In genomic region chr2:61476929-61477589, GRCh38 we compare ENCODE assay signal across 7 cellular contexts. TPM values are rescaled to one million over a fixed set of nuclear protein-coding genes. Genes with fewer than 3 reads are reported as not detected.
DNase-seq lines count a peak whose midpoint lies in the region; ATAC-seq and TF ChIP-seq lines count a peak whose summit lies in the region.
"Not testable (repeated sequence)": the region's sequence is repeated elsewhere in the genome, so short reads cannot be mapped to it uniquely, and the experiment has no call there.

No MANE protein-coding gene starts in this region.

- intact Hi-C loops in CD8-positive, alpha-beta T cell (cut with DNase I, micrococcal nuclease): loop anchor here in 1 of 2 experiments (10.0 kb wide), 1 partner anchor 378 kb away; the partner anchor contains the start of gene FAM161A
- intact Hi-C loops in HCT116 (cut with micrococcal nuclease): not testable (repeated sequence)
- intact Hi-C loops in dorsolateral prefrontal cortex (cut with DNase I): loop anchor here in 1 of 2 donors (10.0 kb wide), 6 partner anchors 158 to 408 kb away; partner anchors contain the start of genes CCT4 and FAM161A

- no CpG with 5 or more reads among the region's 12 CpGs for WGBS in trophoblast cell (ENCODE audit: extremely low coverage, insufficient coverage, insufficient read length)

- H3K36me3 Mint-ChIP-seq in CD8-positive, alpha-beta T cell: peaks cover 40% of the 10 kb centered on the region
- H3K36me3 Mint-ChIP-seq in T-helper 17 cell (ENCODE audit: low read depth); activated naive CD4-positive, alpha-beta T cell treated with anti-CD3 and anti-CD28 coated beads, Interleukin-2, amount 50 U/mL, for 24 hours: not testable (repeated sequence)
- H3K36me3 Mint-ChIP-seq in naive thymus-derived CD8-positive, alpha-beta T cell: peaks cover 0 to 58% (median 12%) of the 10 kb centered on the region in 3 donors

- not testable (repeated sequence) for BruUV-seq in HCT116 (replicated peaks; lab: Mats Ljungman, UMichigan)

- H4K20me1 ChIP-seq in HCT116 (ENCODE audit: insufficient read depth): not testable (repeated sequence)

- H3K4me3 ChIP-seq in CD8-positive, alpha-beta T cell (ENCODE audit: low read depth, low read length); HCT116 (replicated peaks in 1 of 2; ENCODE audit: low read depth in 1 of 2, low read length in 2 of 2); dorsolateral prefrontal cortex; trophoblast cell (ENCODE audit: low read depth, low read length): not testable (repeated sequence)

- not testable (repeated sequence) for H3K27me3 Mint-ChIP-seq in CD8-positive, alpha-beta T cell (ENCODE audit: low read depth); T-helper 17 cell; activated naive CD4-positive, alpha-beta T cell treated with anti-CD3 and anti-CD28 coated beads, Interleukin-2, amount 50 U/mL, for 24 hours; naive thymus-derived CD8-positive, alpha-beta T cell

- not testable (repeated sequence) for H3K4ac ChIP-seq in trophoblast cell (ENCODE audit: low read depth, low read length)

- RAD21 ChIA-PET in HCT116 (lab: Charles Lee; ENCODE audit: low non-redundant PET in 1 of 2, low total read pairs in 2 of 2, uncharacterized antibody in 2 of 2, unreplicated experiment in 2 of 2): not testable (repeated sequence)

- H3K23ac ChIP-seq in trophoblast cell (ENCODE audit: low read length): not testable (repeated sequence)

- not testable (repeated sequence) for H3K9me2 ChIP-seq in HCT116 (ENCODE audit: insufficient read depth)

- H3K27ac Mint-ChIP-seq in CD8-positive, alpha-beta T cell: peak overlapping the region; percentile 47
- peak overlapping the region; percentile 29 for H3K27ac Mint-ChIP-seq in T-helper 17 cell
- peak overlapping the region; percentile 8 for H3K27ac Mint-ChIP-seq in activated naive CD4-positive, alpha-beta T cell treated with anti-CD3 and anti-CD28 coated beads, Interleukin-2, amount 50 U/mL, for 24 hours
- H3K27ac Mint-ChIP-seq in naive thymus-derived CD8-positive, alpha-beta T cell: peak overlapping the region in 8 of 10 donors; percentile 9 to 81 (median 67)

- POLR2A ChIA-PET in CD8-positive, alpha-beta T cell (lab: Charles Lee): interaction anchor here (0.6 to 1.1 kb wide), 3 partner anchors 9 to 56 kb away, joined by 3 to 4 read pairs (median 3); no protein-coding TSS in a partner anchor
- POLR2A ChIA-PET in HCT116 (lab: Charles Lee): not testable (repeated sequence)
- POLR2A ChIA-PET in naive thymus-derived CD8-positive, alpha-beta T cell (lab: Charles Lee): interaction anchor here (0.7 to 1.6 kb wide), 3 partner anchors 18 to 61 kb away, joined by 3 to 6 read pairs (median 5); partner anchors contain the start of gene XPO1

- not testable (repeated sequence) for H4K8ac ChIP-seq in trophoblast cell (ENCODE audit: low read depth, low read length)

- peak overlapping the region; percentile 43 for H4K12ac ChIP-seq in trophoblast cell (ENCODE audit: low read depth, low read length)

- CTCF ChIA-PET in CD8-positive, alpha-beta T cell (lab: Charles Lee): interaction anchor here (0.9 kb wide), 1 partner anchor 51 kb away, joined by 3 read pairs; no protein-coding TSS in a partner anchor
- CTCF ChIA-PET in HCT116 (lab: Charles Lee): not testable (repeated sequence)

- not testable (repeated sequence) for H3K27ac ChIP-seq in CD8-positive, alpha-beta T cell (ENCODE audit: low read depth, low read length); HCT116 (ENCODE audit: low read depth, low read length); trophoblast cell (ENCODE audit: low read depth, low read length)
- peak overlapping the region in 30 of 59 donors; percentile 2 to 72 (median 52) for H3K27ac ChIP-seq in dorsolateral prefrontal cortex

- peaks cover 17% of the 10 kb centered on the region for H3K4me1 Mint-ChIP-seq in CD8-positive, alpha-beta T cell (ENCODE audit: low read depth)
- not testable (repeated sequence) for H3K4me1 Mint-ChIP-seq in T-helper 17 cell
- peaks cover 12% of the 10 kb centered on the region for H3K4me1 Mint-ChIP-seq in activated naive CD4-positive, alpha-beta T cell treated with anti-CD3 and anti-CD28 coated beads, Interleukin-2, amount 50 U/mL, for 24 hours
- peaks cover 3 to 12% (median 7%) of the 10 kb centered on the region in 4 donors for H3K4me1 Mint-ChIP-seq in naive thymus-derived CD8-positive, alpha-beta T cell

- not testable (repeated sequence) for H2BK120ac ChIP-seq in trophoblast cell (ENCODE audit: insufficient read depth, low read length, poor library complexity)

- not testable (repeated sequence) for DNase-seq in CD8-positive, alpha-beta T cell; HCT116 (ENCODE audit: low read depth, low spot score); T-helper 17 cell; dorsolateral prefrontal cortex; naive thymus-derived CD8-positive, alpha-beta T cell; trophoblast cell

- TF ChIP-seq CTCF in CD8-positive, alpha-beta T cell (IDR thresholded peaks at IDR 0.05); HCT116 (IDR thresholded peaks at IDR 0.05 in 2 of 3, conservative IDR thresholded peaks at IDR 0.05 in 1 of 3; ENCODE audit: borderline replicate concordance in 1 of 3, insufficient read depth in 1 of 3, low read depth in 2 of 3, low read length in 2 of 3); dorsolateral prefrontal cortex (IDR thresholded peaks at IDR 0.05 in 54 of 56, conservative IDR thresholded peaks at IDR 0.05 in 2 of 56; ENCODE audit: low read depth in 1 of 56, partially characterized antibody in 56 of 56): not testable (repeated sequence)

- not testable (repeated sequence) for H3K9me3 Mint-ChIP-seq in CD8-positive, alpha-beta T cell; activated naive CD4-positive, alpha-beta T cell treated with anti-CD3 and anti-CD28 coated beads, Interleukin-2, amount 50 U/mL, for 24 hours; naive thymus-derived CD8-positive, alpha-beta T cell

- not testable (repeated sequence) for H2BK12ac ChIP-seq in trophoblast cell (ENCODE audit: low read length)

- H3K79me1 ChIP-seq in trophoblast cell (ENCODE audit: low read length): not testable (repeated sequence)

- not testable (repeated sequence) for H3K4me3 Mint-ChIP-seq in CD8-positive, alpha-beta T cell; T-helper 17 cell; activated naive CD4-positive, alpha-beta T cell treated with anti-CD3 and anti-CD28 coated beads, Interleukin-2, amount 50 U/mL, for 24 hours; naive thymus-derived CD8-positive, alpha-beta T cell

- H2AK5ac ChIP-seq in trophoblast cell (ENCODE audit: low read length): not testable (repeated sequence)

- not testable (repeated sequence) for H2AFZ ChIP-seq in HCT116 (ENCODE audit: low read depth, low read length, poor library complexity, severe bottlenecking); trophoblast cell (ENCODE audit: insufficient read depth, low read length, poor library complexity)

- peaks cover 21% of the 10 kb centered on the region for H3K79me2 ChIP-seq in HCT116 (ENCODE audit: insufficient read depth, low read length)
- not testable (repeated sequence) for H3K79me2 ChIP-seq in trophoblast cell (ENCODE audit: control insufficient read depth, insufficient read depth, low read length, poor library complexity)

- H3K36me3 ChIP-seq in CD8-positive, alpha-beta T cell (ENCODE audit: insufficient read depth, low read length): peaks cover 24% of the 10 kb centered on the region
- H3K36me3 ChIP-seq in HCT116 (ENCODE audit: control insufficient read depth in 1 of 2, insufficient read depth in 2 of 2, low read length in 2 of 2) (peaks cover 22 to 38% of the 10 kb centered on the region in 2 experiments), trophoblast cell (ENCODE audit: control insufficient read depth in 1 of 2, insufficient read depth in 2 of 2, low read length in 2 of 2) (peaks cover 31 to 32% of the 10 kb centered on the region in 2 experiments)

- ATAC-seq in CD8-positive, alpha-beta T cell; T-helper 17 cell; naive thymus-derived CD8-positive, alpha-beta T cell: not testable (repeated sequence)
- ATAC-seq in HCT116: peak; percentile 17; the same call in 1 of the 2 replicates

- not testable (repeated sequence) for H3K18ac ChIP-seq in trophoblast cell (ENCODE audit: low read length)

- TF ChIP-seq POLR2A in HCT116 (IDR thresholded peaks at IDR 0.05; ENCODE audit: borderline replicate concordance, extremely low read depth, insufficient read depth, insufficient read length): not testable (repeated sequence)

- not testable (repeated sequence) for H3K27me3 ChIP-seq in CD8-positive, alpha-beta T cell (ENCODE audit: insufficient read depth, low read length); HCT116 (ENCODE audit: insufficient read depth, low read length); dorsolateral prefrontal cortex; trophoblast cell (ENCODE audit: insufficient read depth, low read length)

- not testable (repeated sequence) for H3K14ac ChIP-seq in trophoblast cell (ENCODE audit: low read length)

- TF ChIP-seq RAD21 in HCT116 (IDR thresholded peaks at IDR 0.05; ENCODE audit: low read depth): not testable (repeated sequence)

- H2BK5ac ChIP-seq in trophoblast cell (ENCODE audit: low read depth, low read length, poor library complexity): not testable (repeated sequence)

- H3K4me2 ChIP-seq in HCT116 (ENCODE audit: low read length); trophoblast cell (ENCODE audit: low read length): not testable (repeated sequence)

- not testable (repeated sequence) for H3K9me3 ChIP-seq in CD8-positive, alpha-beta T cell (ENCODE audit: low read length); HCT116 (ENCODE audit: control insufficient read depth in 1 of 2, insufficient read depth in 1 of 2, low read depth in 1 of 2, low read length in 2 of 2); T-helper 17 cell (ENCODE audit: control insufficient read depth, low read length, poor library complexity, severe bottlenecking); trophoblast cell (ENCODE audit: insufficient read depth, low read depth, low read length)

- H3K4me1 ChIP-seq in CD8-positive, alpha-beta T cell (ENCODE audit: insufficient read depth, low read length); HCT116 (ENCODE audit: control insufficient read depth in 1 of 2, insufficient read depth in 2 of 2, low read length in 2 of 2); trophoblast cell (ENCODE audit: control insufficient read depth in 1 of 2, insufficient read depth in 2 of 2, low read length in 2 of 2): not testable (repeated sequence)

- H4K91ac ChIP-seq in trophoblast cell (ENCODE audit: low read depth, low read length): not testable (repeated sequence)

- H3K9ac ChIP-seq in HCT116 (ENCODE audit: low read length); trophoblast cell (ENCODE audit: low read length): not testable (repeated sequence)

RNA-seq across cellular contexts. Expression of gene USP34, which starts 6.2 kb away (rescaled TPM):
- 100 to 1,000 TPM in 1 of 2 experiments, 10 to 100 TPM in 1; 99.6 to 103 TPM for total RNA-seq in CD8-positive, alpha-beta T cell
- 76.3 TPM for total RNA-seq in HCT116 (2021; ENCODE audit: unreplicated experiment)
- polyA plus RNA-seq in HCT116 (2012): 30.0 and 33.0 TPM in 2 replicates
- 100 to 1,000 TPM; 148 to 170 TPM for total RNA-seq in T-helper 17 cell
- 100 to 1,000 TPM; 122 to 224 (median 167) TPM for total RNA-seq in dorsolateral prefrontal cortex
- 100 to 1,000 TPM; 153 to 157 TPM for total RNA-seq in naive thymus-derived CD8-positive, alpha-beta T cell
- 10 to 100 TPM; 14.5 to 19.1 (median 17.6) TPM for polyA plus RNA-seq in naive thymus-derived CD8-positive, alpha-beta T cell
- polyA plus RNA-seq in trophoblast cell (2013): 57.1 and 59.1 TPM in 2 replicates

Comparison
In these comparisons a context has a peak if more than half of its experiments do, and no peak if none do; other contexts are left out.
1. H3K27ac Mint-ChIP-seq: peak in every context shown above with its lines; median percentile 67 in naive thymus-derived CD8-positive, alpha-beta T cell; 47 in CD8-positive, alpha-beta T cell; 29 in T-helper 17 cell; 8 in activated naive CD4-positive, alpha-beta T cell treated with anti-CD3 and anti-CD28 coated beads, Interleukin-2, amount 50 U/mL, for 24 hours.